ENCODE assay signal across 8 cellular contexts in genomic region chr5:61277190-61277589, GRCh38. TPM values are rescaled to one million over a fixed set of nuclear protein-coding genes. Genes with fewer than 3 reads are reported as not detected.
DNase-seq lines count a peak whose midpoint lies in the region; ATAC-seq and TF ChIP-seq lines count a peak whose summit lies in the region.

No MANE protein-coding gene starts in this region.

- DNase-seq in DMS53 (lab: John Stamatoyannopoulos, UW) (peak; percentile 25), DMS53 treated with DMSO at 0.1 percent for 48 hours (lab: John Stamatoyannopoulos, UW; ENCODE audit: unreplicated experiment) (no peak), RPMI7951 (ENCODE audit: low read depth) (peak; percentile 70), fibroblast of gingiva (ENCODE audit: low read depth) (peak; percentile 53), renal cortical epithelial cell (ENCODE audit: low read depth) (peak; percentile 55), ascending aorta (ENCODE audit: low spot score in 2 of 2) (no peak)
- DNase-seq in activated CD8-positive, alpha-beta memory T cell treated with anti-CD3 and anti-CD28 coated beads, Interleukin-2, amount 50 U/mL, for 4 hours = no peak

- no peaks in the 10 kb centered on the region for H3K4me1 ChIP-seq in ascending aorta

- no peaks in the 10 kb centered on the region for H3K27me3 ChIP-seq in ascending aorta

- H3K9me3 ChIP-seq in ascending aorta = no peaks in the 10 kb centered on the region

- intact Hi-C loops in ascending aorta (cut with DNase I) = loop anchor here (1.0 kb wide), 1 partner anchor 381 kb away; no protein-coding TSS in a partner anchor

- H3K27ac ChIP-seq in ascending aorta = peak overlapping the region in 1 of 2 donors; percentile 38

- no peaks in the 10 kb centered on the region for H3K36me3 ChIP-seq in ascending aorta

- peak in 1 of 3 experiments; percentile 52 for TF ChIP-seq CTCF in ascending aorta (IDR thresholded peaks at IDR 0.05)

- H3K4me3 ChIP-seq in ascending aorta = peak overlapping the region in 1 of 2 donors; percentile 23

- no peak for ATAC-seq in HG02870 (IDR thresholded peaks at IDR 0.05; ENCODE audit: unreplicated experiment)

RNA-seq across cellular contexts. Expression of gene ZSWIM6, which starts 54.9 kb away (rescaled TPM):
- 4.4 and 5.0 TPM in 2 replicates for total RNA-seq in RPMI7951 (2014; rRNA removed; shearing (Covaris generic))
- total RNA-seq in renal cortical epithelial cell (11.6 and 20.7 TPM in 2 replicates), ascending aorta (8.8 TPM)

Comparison
In these comparisons a context has a peak if more than half of its experiments do, and no peak if none do; other contexts are left out.
1. DNase-seq: peak in DMS53 (single experiment), RPMI7951 (single experiment), fibroblast of gingiva (single experiment) and renal cortical epithelial cell (single experiment); none in DMS53 treated with DMSO at 0.1 percent for 48 hours (single experiment), activated CD8-positive, alpha-beta memory T cell treated with anti-CD3 and anti-CD28 coated beads, Interleukin-2, amount 50 U/mL, for 4 hours (single experiment) and ascending aorta (0 of 2).